23 cellular contexts compared by ENCODE assay signal in the genomic region with DNA sequence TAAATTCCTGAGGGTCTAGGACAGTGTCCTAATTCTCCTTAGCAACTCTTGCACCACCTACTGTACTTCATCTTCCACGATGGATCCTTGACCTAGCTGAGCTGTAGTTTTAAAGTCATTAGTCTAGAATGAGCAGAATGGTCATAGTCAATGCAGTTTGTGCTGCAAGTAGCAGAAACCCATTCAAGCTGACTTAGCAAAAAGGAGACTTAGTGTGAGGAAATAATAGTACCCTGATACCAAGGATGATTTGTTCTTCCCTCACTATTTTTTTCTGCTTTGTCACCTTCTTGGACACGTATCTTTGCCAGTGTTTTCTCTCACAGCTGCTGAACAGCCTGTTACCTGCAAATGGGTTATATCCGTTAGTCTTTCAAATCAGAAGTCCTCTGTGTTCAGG.
"Had no signal": no experiment of that assay in that cellular context is flagged by ENCODE, and none has a peak within 500 bp of the region (broad histone marks: within the 10 kb centered on the region; RNA-seq: fewer than 3 reads in every experiment).

No MANE protein-coding gene starts in this region.

- H3K27ac Mint-ChIP-seq: activated CD4-positive, alpha-beta T cell treated with anti-CD3 and anti-CD28 coated beads for 36 hours; activated naive CD4-positive, alpha-beta T cell treated with anti-CD3 and anti-CD28 coated beads, Interleukin-2, amount 10 ng/mL, durations not matched to agents 7 days and 5 days; endodermal cell; nephron progenitor cell; progenitor cell of endocrine pancreas; type B pancreatic cell; WTC11 had no signal

- H3K4me3 ChIP-seq: body of pancreas, cardiac muscle cell, esophagus squamous epithelium, gastrocnemius medialis, testis had no signal

- ATAC-seq: activated CD4-positive, alpha-beta T cell treated with anti-CD3 and anti-CD28 coated beads for 36 hours; body of pancreas; gastrocnemius medialis; left cardiac atrium; WTC11 had no signal

- H3K36me3 Mint-ChIP-seq: WTC11 had no signal

- H3K27me3 ChIP-seq: body of pancreas, cardiac muscle cell, esophagus squamous epithelium, gastrocnemius medialis, testis had no signal

- H3K4me3 Mint-ChIP-seq: activated CD4-positive, alpha-beta T cell treated with anti-CD3 and anti-CD28 coated beads for 36 hours; activated naive CD4-positive, alpha-beta T cell treated with anti-CD3 and anti-CD28 coated beads, Interleukin-2, amount 10 ng/mL, durations not matched to agents 7 days and 5 days; endodermal cell; nephron progenitor cell; type B pancreatic cell; WTC11 had no signal

- H3K27me3 Mint-ChIP-seq: activated CD4-positive, alpha-beta T cell treated with anti-CD3 and anti-CD28 coated beads for 36 hours; activated naive CD4-positive, alpha-beta T cell treated with anti-CD3 and anti-CD28 coated beads, Interleukin-2, amount 10 ng/mL, durations not matched to agents 7 days and 5 days; progenitor cell of endocrine pancreas; type B pancreatic cell had no signal

- H3K9me3 ChIP-seq: body of pancreas, esophagus squamous epithelium, gastrocnemius medialis, testis had no signal

- DNase-seq: activated CD4-positive, alpha-beta T cell treated with anti-CD3 and anti-CD28 coated beads for 36 hours; activated CD4-positive, alpha-beta T cell treated with anti-CD3 and anti-CD28 coated beads, Interleukin-2, amount 50 U/mL, for 4 hours; activated effector memory CD4-positive, alpha-beta T cell treated with anti-CD3 and anti-CD28 coated beads, Interleukin-2, amount 50 U/mL, for 16 hours; activated naive CD4-positive, alpha-beta T cell treated with anti-CD3 and anti-CD28 coated beads, Interleukin-2, amount 10 ng/mL, durations not matched to agents 7 days and 5 days; body of pancreas; cortex of kidney; endodermal cell; esophagus squamous epithelium; gastrocnemius medialis; hypothalamus; left cardiac atrium; nephron progenitor cell; nucleus accumbens; retina; stimulated activated CD4-positive, alpha-beta T cell treated with anti-CD3 and anti-CD28 coated beads, Interleukin-2, amount 100 ng/mL, for 48 hours; stimulated activated CD8-positive, alpha-beta memory T cell treated with anti-CD3 and anti-CD28 coated beads, Interleukin-4, amount 100 ng/mL, for 48 hours; T-helper 1 cell; T-helper 9 cell; testis had no signal

- H3K36me3 ChIP-seq: cardiac muscle cell had no signal

- H3K27ac ChIP-seq: body of pancreas, cardiac muscle cell, esophagus squamous epithelium, testis had no signal

- H3K9me3 Mint-ChIP-seq: activated naive CD4-positive, alpha-beta T cell treated with anti-CD3 and anti-CD28 coated beads, Interleukin-2, amount 10 ng/mL, durations not matched to agents 7 days and 5 days; endodermal cell; nephron progenitor cell; type B pancreatic cell; WTC11 had no signal
